ENCODE assay signal across 2 cellular contexts in genomic region chr16:31352344-31353115, GRCh38.
TF ChIP-seq lines count a peak whose summit lies in the region.

No MANE protein-coding gene starts in this region.

TF ChIP-seq in liver, 16 proteins besides CTCF, POLR2A, EP300 and RAD21 (continued from another document):
- TF ChIP-seq ATF3 (IDR thresholded peaks at IDR 0.05): no peak

TF ChIP-seq in HepG2, 621 proteins besides CTCF, POLR2A, EP300 and RAD21 (continued from another document):
- no peak for TF ChIP-seq CENPBD1 (CRISPR knock-in tag; IDR thresholded peaks at IDR 0.05; ENCODE audit: borderline replicate concordance, low read depth)
- TF ChIP-seq HMG20A (CRISPR knock-in tag; IDR thresholded peaks at IDR 0.05; ENCODE audit: borderline replicate concordance): no peak
- TF ChIP-seq GZF1 (CRISPR knock-in tag; IDR thresholded peaks at IDR 0.05): no peak
- TF ChIP-seq NONO (IDR thresholded peaks at IDR 0.05): no peak
- no peak for TF ChIP-seq NONO (CRISPR knock-in tag; conservative IDR thresholded peaks at IDR 0.05)
- no peak for TF ChIP-seq ZNF703 (CRISPR knock-in tag; IDR thresholded peaks at IDR 0.05; ENCODE audit: borderline replicate concordance)
- TF ChIP-seq MAFF (IDR thresholded peaks at IDR 0.05; ENCODE audit: low read depth, low read length): no peak
- no peak for TF ChIP-seq SNAI1 (CRISPR knock-in tag; IDR thresholded peaks at IDR 0.05; ENCODE audit: borderline replicate concordance)
- no peak for TF ChIP-seq POLR2G (IDR thresholded peaks at IDR 0.05; ENCODE audit: low read depth, low read length)
- no peak for TF ChIP-seq GLMP (CRISPR knock-in tag; IDR thresholded peaks at IDR 0.05; ENCODE audit: borderline replicate concordance)
- no peak for TF ChIP-seq PHF21A (CRISPR knock-in tag; IDR thresholded peaks at IDR 0.05)
- TF ChIP-seq HNF4A (CRISPR knock-in tag; IDR thresholded peaks at IDR 0.05): no peak
- no peak for TF ChIP-seq JARID2 (CRISPR knock-in tag; IDR thresholded peaks at IDR 0.05; ENCODE audit: insufficient replicate concordance)
- no peak for TF ChIP-seq ATRX (CRISPR knock-in tag; IDR thresholded peaks at IDR 0.05; ENCODE audit: borderline replicate concordance)
- no peak for TF ChIP-seq ZNF142 (CRISPR knock-in tag; IDR thresholded peaks at IDR 0.05)
TF ChIP-seq in HepG2: peak in this region for 0.
